In genomic region chr4:54568184-54568583, GRCh38 we compare ENCODE assay signal across 15 cellular contexts.
DNase-seq lines count a peak whose midpoint lies in the region; ATAC-seq, FAIRE-seq and TF ChIP-seq lines count a peak whose summit lies in the region.
"Had no signal": no experiment of that assay in that cellular context is flagged by ENCODE, and none has a peak within 500 bp of the region (broad histone marks: within the 10 kb centered on the region; RNA-seq: fewer than 3 reads in every experiment).

No MANE protein-coding gene starts in this region.

- no peak overlapping the region for H3K9ac ChIP-seq in astrocyte (ENCODE audit: low read length)

- no peaks in the 10 kb centered on the region for H3K9me3 ChIP-seq in astrocyte (ENCODE audit: insufficient read depth, low read depth, low read length)
- no peaks in the 10 kb centered on the region for H3K9me3 ChIP-seq in aorta (ENCODE audit: control insufficient read depth, low read length)
- no peaks in the 10 kb centered on the region for H3K9me3 ChIP-seq in suprapubic skin
- H3K9me3 ChIP-seq: A549, Peyer's patch had no signal

- intact Hi-C loops in Right ventricle myocardium superior (cut with DNase I) = no loop called here
- intact Hi-C loops in cardiac septum (cut with DNase I) = no loop called here
- intact Hi-C loops in aorta (cut with DNase I) = no loop called here

- H3K4me3 ChIP-seq in astrocyte (ENCODE audit: insufficient read depth, low read depth, low read length) (no peak overlapping the region), aorta (ENCODE audit: low read length in 2 of 2) (no peak overlapping the region), suprapubic skin (no peak overlapping the region)
- H3K4me3 ChIP-seq: A549, lung, Peyer's patch had no signal

- no peak for TF ChIP-seq POLR2A in suprapubic skin (IDR thresholded peaks at IDR 0.05)

- DNase-seq in Right ventricle myocardium superior = no peak
- no peak for DNase-seq in cardiac septum (ENCODE audit: low spot score)
- peak; percentile 77 for DNase-seq in astrocyte (ENCODE audit: low read depth)
- peak; percentile 3 for DNase-seq in glomerular endothelial cell (ENCODE audit: extremely low read depth, low read depth, low spot score)
- no peak for DNase-seq in aorta
- no peak for DNase-seq in suprapubic skin (ENCODE audit: low spot score in 2 of 2)
- DNase-seq in stimulated activated CD4-positive, alpha-beta T cell treated with anti-CD3 and anti-CD28 coated beads, Interleukin-4, amount 100 ng/mL, for 4 hours = no peak
- DNase-seq in NCI-H2171 treated with DMSO at 0.1 percent for 48 hours (lab: John Stamatoyannopoulos, UW) = no peak
- DNase-seq: caudate nucleus; NCI-H2171; Peyer's patch; stimulated activated CD4-positive, alpha-beta T cell treated with anti-CD3 and anti-CD28 coated beads, Interleukin-2, amount 100 ng/mL, for 24 hours; stimulated activated naive CD8-positive, alpha-beta T cell treated with anti-CD3 and anti-CD28 coated beads, Interleukin-15, amount 100 ng/mL, for 72 hours had no signal

- ATAC-seq in Right ventricle myocardium superior (ENCODE audit: poor library complexity) (peak; percentile 69), aorta (ENCODE audit: low FRiP score) (peak; percentile 29)
- ATAC-seq: A549; stimulated activated naive CD8-positive, alpha-beta T cell treated with anti-CD3 and anti-CD28 coated beads, Interleukin-15, amount 100 ng/mL, for 72 hours had no signal

- FAIRE-seq in astrocyte (lab: Jason Lieb, UNC) = peak; percentile 47
- FAIRE-seq: A549 had no signal

- H3K36me3 ChIP-seq in astrocyte (ENCODE audit: insufficient read depth, low read length) (no peaks in the 10 kb centered on the region), aorta (ENCODE audit: control insufficient read depth in 1 of 2, insufficient read depth in 2 of 2, low read length in 1 of 2) (no peaks in the 10 kb centered on the region), suprapubic skin (no peaks in the 10 kb centered on the region)
- H3K36me3 ChIP-seq: Peyer's patch had no signal

- no peak overlapping the region for H2AFZ ChIP-seq in astrocyte (ENCODE audit: low read depth, low read length)

- WGBS in aorta, 2 donors = 22 to 30% methylated on average over 3 of the region's 3 CpGs
- WGBS in suprapubic skin = 34% methylated on average over 3 of the region's 3 CpGs

- H4K20me1 ChIP-seq in astrocyte (ENCODE audit: insufficient read depth, low read length) = no peaks in the 10 kb centered on the region

- no peaks in the 10 kb centered on the region for H3K9me3 Mint-ChIP-seq in astrocyte (ENCODE audit: unreplicated experiment)
- H3K9me3 Mint-ChIP-seq: stimulated activated naive CD8-positive, alpha-beta T cell treated with anti-CD3 and anti-CD28 coated beads, Interleukin-15, amount 100 ng/mL, for 72 hours had no signal

- no peak for TF ChIP-seq CTCF in astrocyte (IDR thresholded peaks at IDR 0.05; ENCODE audit: insufficient read depth, low read depth, low read length)
- no peak for TF ChIP-seq CTCF in suprapubic skin (IDR thresholded peaks at IDR 0.05)

- no peaks in the 10 kb centered on the region for H3K79me2 ChIP-seq in astrocyte (ENCODE audit: insufficient read depth, low read length)

- no peak overlapping the region for H3K4me3 Mint-ChIP-seq in astrocyte (ENCODE audit: unreplicated experiment)
- H3K4me3 Mint-ChIP-seq: stimulated activated naive CD8-positive, alpha-beta T cell treated with anti-CD3 and anti-CD28 coated beads, Interleukin-15, amount 100 ng/mL, for 72 hours had no signal

- H3K4me1 ChIP-seq in astrocyte (ENCODE audit: insufficient read depth, low read length) (peaks cover 7% of the 10 kb centered on the region), aorta (ENCODE audit: control insufficient read depth in 1 of 2, insufficient read depth in 2 of 2, low read length in 2 of 2) (peaks cover 2 to 3% of the 10 kb centered on the region in 2 donors), suprapubic skin (no peaks in the 10 kb centered on the region)
- H3K4me1 ChIP-seq: A549 had no signal

- H3K27me3 Mint-ChIP-seq in astrocyte (ENCODE audit: low read depth, unreplicated experiment) = peaks cover 11% of the 10 kb centered on the region

- no peaks in the 10 kb centered on the region for H3K36me3 Mint-ChIP-seq in astrocyte (ENCODE audit: low read depth, unreplicated experiment)

- no peak for TF ChIP-seq EP300 in suprapubic skin (IDR thresholded peaks at IDR 0.05)

- H3K4me2 ChIP-seq in astrocyte (ENCODE audit: low read length) = peak overlapping the region; percentile 17
- H3K4me2 ChIP-seq: A549 had no signal

- H3K27ac ChIP-seq in astrocyte (ENCODE audit: low read depth, low read length) (peak overlapping the region; percentile 38), aorta (ENCODE audit: low read depth in 1 of 2, low read length in 2 of 2) (no peak overlapping the region), suprapubic skin (no peak overlapping the region)
- H3K27ac ChIP-seq: A549, Peyer's patch had no signal

- H3K4me1 Mint-ChIP-seq in astrocyte (ENCODE audit: low read depth, unreplicated experiment) = peaks cover 5% of the 10 kb centered on the region

- no peak overlapping the region for H3K27ac Mint-ChIP-seq in astrocyte (ENCODE audit: unreplicated experiment)
- H3K27ac Mint-ChIP-seq: stimulated activated naive CD8-positive, alpha-beta T cell treated with anti-CD3 and anti-CD28 coated beads, Interleukin-15, amount 100 ng/mL, for 72 hours had no signal

- H3K27me3 ChIP-seq in astrocyte (ENCODE audit: insufficient read depth, low read length) (no peaks in the 10 kb centered on the region), aorta (ENCODE audit: control insufficient read depth in 1 of 2, insufficient read depth in 2 of 2, low read length in 1 of 2) (no peaks in the 10 kb centered on the region), suprapubic skin (no peaks in the 10 kb centered on the region)
- H3K27me3 ChIP-seq: Peyer's patch had no signal

Comparison
In these comparisons a context has a peak if more than half of its experiments do, and no peak if none do; other contexts are left out.
1. DNase-seq: peak in astrocyte (single experiment) and glomerular endothelial cell (single experiment); none in Right ventricle myocardium superior (single experiment), cardiac septum (single experiment), aorta (0 of 2), suprapubic skin (0 of 2), stimulated activated CD4-positive, alpha-beta T cell treated with anti-CD3 and anti-CD28 coated beads, Interleukin-4, amount 100 ng/mL, for 4 hours (0 of 2) and NCI-H2171 treated with DMSO at 0.1 percent for 48 hours (single experiment).